20 cellular contexts compared by ENCODE assay signal in the genomic region with DNA sequence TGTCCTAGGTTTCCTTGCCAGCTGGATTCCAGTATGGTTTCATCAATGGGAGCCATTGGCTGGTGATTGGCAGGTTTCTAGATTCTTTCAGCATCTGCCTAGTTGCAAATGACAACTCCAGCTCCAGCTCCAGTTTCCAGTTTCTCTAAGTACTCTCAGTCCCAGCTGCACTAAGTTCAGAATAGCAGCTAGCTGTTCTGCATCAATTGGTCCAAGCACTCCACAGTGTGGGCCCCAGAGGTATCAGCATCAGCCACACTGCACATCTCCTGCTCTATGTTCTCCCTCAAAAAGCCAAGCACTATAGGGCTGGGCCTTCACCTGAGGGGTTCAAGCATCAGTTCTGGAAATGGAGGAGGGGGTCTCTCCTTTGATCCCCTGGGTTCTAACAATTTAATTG.
A peak's percentile ranks its signal among the peaks of the same experiment; 100 is the strongest.
DNase-seq lines count a peak whose midpoint lies in the region; ATAC-seq and FAIRE-seq lines count a peak whose summit lies in the region.
"Had no signal": no experiment of that assay in that cellular context is flagged by ENCODE, and none has a peak within 500 bp of the region (broad histone marks: within the 10 kb centered on the region; RNA-seq: fewer than 3 reads in every experiment).

No MANE protein-coding gene starts in this region.

- peaks cover 0 to 6% (median 0%) of the 10 kb centered on the region in 7 donors for H3K9me3 Mint-ChIP-seq in naive B cell
- H3K9me3 Mint-ChIP-seq: activated naive CD4-positive, alpha-beta T cell treated with anti-CD3 and anti-CD28 coated beads, Interleukin-2, amount 50 U/mL, for 24 hours had no signal

- peaks cover 14 to 32% (median 18%) of the 10 kb centered on the region in 3 donors for H3K4me1 Mint-ChIP-seq in naive B cell
- H3K4me1 Mint-ChIP-seq: activated CD4-positive, alpha-beta T cell treated with anti-CD3 and anti-CD28 coated beads for 36 hours; activated naive CD4-positive, alpha-beta T cell treated with anti-CD3 and anti-CD28 coated beads, Interleukin-2, amount 50 U/mL, for 24 hours; CD4-positive, alpha-beta memory T cell had no signal

- H3K27ac Mint-ChIP-seq in naive B cell = peak overlapping the region in 1 of 6 donors; percentile 15
- H3K27ac Mint-ChIP-seq: activated CD4-positive, alpha-beta T cell treated with anti-CD3 and anti-CD28 coated beads for 36 hours; activated naive CD4-positive, alpha-beta T cell treated with anti-CD3 and anti-CD28 coated beads, Interleukin-2, amount 50 U/mL, for 24 hours; CD4-positive, alpha-beta memory T cell; GM23338 had no signal

- ATAC-seq in GM18511 (IDR thresholded peaks at IDR 0.05; ENCODE audit: unreplicated experiment) (peak; percentile 44), GM19467 (IDR thresholded peaks at IDR 0.05; ENCODE audit: unreplicated experiment) (peak; percentile 43), HG03025 (IDR thresholded peaks at IDR 0.05; ENCODE audit: low FRiP score, unreplicated experiment) (peak; percentile 41), naive B cell (ENCODE audit: low read depth in 2 of 2) (peak; percentile 65 to 67), HG03457 (IDR thresholded peaks at IDR 0.05; ENCODE audit: unreplicated experiment) (no peak), GM18868 (IDR thresholded peaks at IDR 0.05; ENCODE audit: unreplicated experiment) (no peak)
- ATAC-seq: activated CD4-positive, alpha-beta T cell treated with anti-CD3 and anti-CD28 coated beads for 36 hours; GM23338; lower lobe of right lung had no signal

- H3K36me3 Mint-ChIP-seq in naive B cell = peaks cover 0 to 5% of the 10 kb centered on the region in 2 donors
- H3K36me3 Mint-ChIP-seq: activated naive CD4-positive, alpha-beta T cell treated with anti-CD3 and anti-CD28 coated beads, Interleukin-2, amount 50 U/mL, for 24 hours; CD4-positive, alpha-beta memory T cell had no signal

- peaks cover 0 to 13% (median 7%) of the 10 kb centered on the region in 3 donors for H3K27me3 Mint-ChIP-seq in naive B cell

- no peak overlapping the region for H3K4me3 Mint-ChIP-seq in naive B cell
- H3K4me3 Mint-ChIP-seq: activated CD4-positive, alpha-beta T cell treated with anti-CD3 and anti-CD28 coated beads for 36 hours; activated naive CD4-positive, alpha-beta T cell treated with anti-CD3 and anti-CD28 coated beads, Interleukin-2, amount 50 U/mL, for 24 hours; CD4-positive, alpha-beta memory T cell; GM23338 had no signal

- no peak for FAIRE-seq in HTR-8/SVneo (lab: Jason Lieb, UNC)
- FAIRE-seq: endothelial cell of umbilical vein, kidney, urothelium cell line had no signal

- DNase-seq in naive B cell = no peak
- DNase-seq in HTR-8/SVneo (ENCODE audit: insufficient read length, low spot score) = no peak
- DNase-seq: activated CD4-positive, alpha-beta T cell treated with anti-CD3 and anti-CD28 coated beads for 36 hours; CD4-positive, alpha-beta memory T cell; central memory CD4-positive, alpha-beta T cell; dermis blood vessel endothelial cell; DMS 273 treated with DMSO at 0.1 percent for 48 hours; kidney; lower lobe of right lung; NCI-H146; NCI-H2171 treated with DMSO at 0.1 percent for 48 hours had no signal

Comparison
In these comparisons a context has a peak if more than half of its experiments do, and no peak if none do; other contexts are left out.
1. ATAC-seq: peak in GM18511 (single experiment), GM19467 (single experiment), HG03025 (single experiment) and naive B cell (2 of 2); none in HG03457 (single experiment) and GM18868 (single experiment).